In genomic region chr18:59927246-59927825, GRCh38 we compare ENCODE assay signal across 8 cellular contexts. TPM values are rescaled to one million over a fixed set of nuclear protein-coding genes. Genes with fewer than 3 reads are reported as not detected.
DNase-seq lines count a peak whose midpoint lies in the region; ATAC-seq, FAIRE-seq and TF ChIP-seq lines count a peak whose summit lies in the region.

No MANE protein-coding gene starts in this region.

- H3K4me1 ChIP-seq in ascending aorta: no peaks in the 10 kb centered on the region

- intact Hi-C loops in ascending aorta (cut with DNase I): no loop called here

- no peak for FAIRE-seq in urothelium cell line (lab: Jason Lieb, UNC)

- no peak for DNase-seq in left lobe of liver (ENCODE audit: low spot score)
- DNase-seq in urothelium cell line (ENCODE audit: low spot score): no peak
- DNase-seq in C1 segment of cervical spinal cord (lab: John Stamatoyannopoulos, UW): no peak
- DNase-seq in ascending aorta (ENCODE audit: low spot score in 2 of 2): no peak
- DNase-seq in NCI-H1436 (lab: John Stamatoyannopoulos, UW): no peak

- no peak overlapping the region for H3K4me3 ChIP-seq in ascending aorta

- H3K9me3 ChIP-seq in ascending aorta: no peaks in the 10 kb centered on the region

- H3K27me3 ChIP-seq in ascending aorta: no peaks in the 10 kb centered on the region

- no peaks in the 10 kb centered on the region for H3K36me3 ChIP-seq in ascending aorta

- ATAC-seq in GM18861 (IDR thresholded peaks at IDR 0.05; ENCODE audit: unreplicated experiment): peak; percentile 68
- ATAC-seq in GM21529 (IDR thresholded peaks at IDR 0.05; ENCODE audit: unreplicated experiment): peak; percentile 77
- ATAC-seq in HG03575 (IDR thresholded peaks at IDR 0.05; ENCODE audit: extremely low read depth, insufficient number of reproducible peaks, low FRiP score, unreplicated experiment): peak; percentile 64
- peak; percentile 28 for ATAC-seq in left lobe of liver

- TF ChIP-seq CTCF in ascending aorta (IDR thresholded peaks at IDR 0.05): no peak

- no peak overlapping the region for H3K27ac ChIP-seq in ascending aorta

RNA-seq across cellular contexts. Expression of gene PMAIP1, which starts 27.5 kb away (rescaled TPM):
- total RNA-seq in left lobe of liver (0.28 TPM), ascending aorta (not detected)
